In the genomic region with DNA sequence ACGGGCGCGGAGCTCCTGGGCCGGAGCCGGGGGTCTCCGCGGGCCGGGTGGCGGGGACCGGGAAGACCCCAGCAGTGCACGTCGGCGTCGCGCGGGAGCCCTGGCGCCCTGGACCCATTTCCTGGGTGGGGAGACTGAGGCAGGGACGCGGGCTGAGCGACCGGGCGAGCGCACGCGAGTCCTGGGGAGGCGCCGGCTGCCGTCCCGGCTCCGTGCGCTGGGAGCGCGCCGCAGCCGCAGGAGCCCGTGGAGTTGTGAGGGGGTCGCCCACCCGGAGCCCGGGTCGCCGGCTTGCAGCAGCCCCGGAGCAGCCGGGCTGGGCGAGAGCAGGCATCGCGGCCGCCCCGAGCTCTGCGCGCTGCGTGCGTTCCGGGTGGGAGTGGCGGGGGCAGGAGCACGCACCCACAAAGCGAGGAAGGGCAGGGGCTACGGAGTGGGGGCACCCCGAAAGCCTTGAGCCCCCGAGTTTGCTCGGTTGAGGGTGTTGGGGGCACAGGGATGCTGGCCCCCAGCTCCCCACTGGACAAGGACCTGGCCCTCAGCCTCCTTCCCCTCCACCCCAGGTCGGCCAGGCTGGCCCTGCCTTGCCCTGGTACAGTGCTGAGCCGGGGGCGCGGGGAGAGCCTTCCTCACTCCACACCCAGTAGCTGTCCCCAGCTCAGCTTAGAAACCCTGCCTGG, we compare ENCODE assay signal across 1 cellular context.
TF ChIP-seq lines count a peak whose summit lies in the region.

No MANE protein-coding gene starts in this region.

TF ChIP-seq in HCT116, 20 proteins besides CTCF, POLR2A, EP300 and RAD21 (continued from another document):
- TF ChIP-seq, protein P1, sequence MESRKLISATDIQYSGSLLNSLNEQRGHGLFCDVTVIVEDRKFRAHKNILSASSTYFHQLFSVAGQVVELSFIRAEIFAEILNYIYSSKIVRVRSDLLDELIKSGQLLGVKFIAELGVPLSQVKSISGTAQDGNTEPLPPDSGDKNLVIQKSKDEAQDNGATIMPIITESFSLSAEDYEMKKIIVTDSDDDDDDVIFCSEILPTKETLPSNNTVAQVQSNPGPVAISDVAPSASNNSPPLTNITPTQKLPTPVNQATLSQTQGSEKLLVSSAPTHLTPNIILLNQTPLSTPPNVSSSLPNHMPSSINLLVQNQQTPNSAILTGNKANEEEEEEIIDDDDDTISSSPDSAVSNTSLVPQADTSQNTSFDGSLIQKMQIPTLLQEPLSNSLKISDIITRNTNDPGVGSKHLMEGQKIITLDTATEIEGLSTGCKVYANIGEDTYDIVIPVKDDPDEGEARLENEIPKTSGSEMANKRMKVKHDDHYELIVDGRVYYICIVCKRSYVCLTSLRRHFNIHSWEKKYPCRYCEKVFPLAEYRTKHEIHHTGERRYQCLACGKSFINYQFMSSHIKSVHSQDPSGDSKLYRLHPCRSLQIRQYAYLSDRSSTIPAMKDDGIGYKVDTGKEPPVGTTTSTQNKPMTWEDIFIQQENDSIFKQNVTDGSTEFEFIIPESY (IDR thresholded peaks at IDR 0.05; ENCODE audit: extremely low read depth, insufficient replicate concordance, low read length), result no peak
- TF ChIP-seq, protein P2, sequence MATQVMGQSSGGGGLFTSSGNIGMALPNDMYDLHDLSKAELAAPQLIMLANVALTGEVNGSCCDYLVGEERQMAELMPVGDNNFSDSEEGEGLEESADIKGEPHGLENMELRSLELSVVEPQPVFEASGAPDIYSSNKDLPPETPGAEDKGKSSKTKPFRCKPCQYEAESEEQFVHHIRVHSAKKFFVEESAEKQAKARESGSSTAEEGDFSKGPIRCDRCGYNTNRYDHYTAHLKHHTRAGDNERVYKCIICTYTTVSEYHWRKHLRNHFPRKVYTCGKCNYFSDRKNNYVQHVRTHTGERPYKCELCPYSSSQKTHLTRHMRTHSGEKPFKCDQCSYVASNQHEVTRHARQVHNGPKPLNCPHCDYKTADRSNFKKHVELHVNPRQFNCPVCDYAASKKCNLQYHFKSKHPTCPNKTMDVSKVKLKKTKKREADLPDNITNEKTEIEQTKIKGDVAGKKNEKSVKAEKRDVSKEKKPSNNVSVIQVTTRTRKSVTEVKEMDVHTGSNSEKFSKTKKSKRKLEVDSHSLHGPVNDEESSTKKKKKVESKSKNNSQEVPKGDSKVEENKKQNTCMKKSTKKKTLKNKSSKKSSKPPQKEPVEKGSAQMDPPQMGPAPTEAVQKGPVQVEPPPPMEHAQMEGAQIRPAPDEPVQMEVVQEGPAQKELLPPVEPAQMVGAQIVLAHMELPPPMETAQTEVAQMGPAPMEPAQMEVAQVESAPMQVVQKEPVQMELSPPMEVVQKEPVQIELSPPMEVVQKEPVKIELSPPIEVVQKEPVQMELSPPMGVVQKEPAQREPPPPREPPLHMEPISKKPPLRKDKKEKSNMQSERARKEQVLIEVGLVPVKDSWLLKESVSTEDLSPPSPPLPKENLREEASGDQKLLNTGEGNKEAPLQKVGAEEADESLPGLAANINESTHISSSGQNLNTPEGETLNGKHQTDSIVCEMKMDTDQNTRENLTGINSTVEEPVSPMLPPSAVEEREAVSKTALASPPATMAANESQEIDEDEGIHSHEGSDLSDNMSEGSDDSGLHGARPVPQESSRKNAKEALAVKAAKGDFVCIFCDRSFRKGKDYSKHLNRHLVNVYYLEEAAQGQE (IDR thresholded peaks at IDR 0.05; ENCODE audit: low read depth), result no peak
- no peak for TF ChIP-seq ZNF274 (IDR thresholded peaks at IDR 0.05; ENCODE audit: low read depth, low read length)
- no peak for TF ChIP-seq EGR1 (IDR thresholded peaks at IDR 0.05; ENCODE audit: low read depth)
- TF ChIP-seq FOSL1 (IDR thresholded peaks at IDR 0.05; ENCODE audit: low read depth), result no peak
- TF ChIP-seq, protein P3, sequence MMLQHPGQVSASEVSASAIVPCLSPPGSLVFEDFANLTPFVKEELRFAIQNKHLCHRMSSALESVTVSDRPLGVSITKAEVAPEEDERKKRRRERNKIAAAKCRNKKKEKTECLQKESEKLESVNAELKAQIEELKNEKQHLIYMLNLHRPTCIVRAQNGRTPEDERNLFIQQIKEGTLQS (IDR thresholded peaks at IDR 0.05), result no peak
- TF ChIP-seq CEBPB (IDR thresholded peaks at IDR 0.05; ENCODE audit: low read depth), result no peak
